Comparison of ENCODE assay signal across 23 cellular contexts in genomic region chr10:28125701-28126100, GRCh38.
A peak's percentile ranks its signal among the peaks of the same experiment; 100 is the strongest.
DNase-seq lines count a peak whose midpoint lies in the region; FAIRE-seq and TF ChIP-seq lines count a peak whose summit lies in the region.
"Had no signal": no experiment of that assay in that cellular context is flagged by ENCODE, and none has a peak within 500 bp of the region (broad histone marks: within the 10 kb centered on the region; RNA-seq: fewer than 3 reads in every experiment).

No MANE protein-coding gene starts in this region.

- H3K9me3 Mint-ChIP-seq in endothelial cell (ENCODE audit: unreplicated experiment): peaks cover 8% of the 10 kb centered on the region
- H3K9me3 Mint-ChIP-seq: activated T-helper 1 cell treated with anti-CD3 and anti-CD28 coated beads, Interleukin-12 subunit alpha, Interleukin-12 subunit beta, Interleukin-2, Interleukin-4 antibody, amounts not matched to agents 30 ng/mL and 10 ng/mL and 1 ng/mL, durations not matched to agents 14 hours and 24 hours and 36 hours; T-helper 2 cell treated with Interferon-gamma antibody and Interleukin-4, amounts not matched to agents 5 μg/mL and 100 μg/mL, for 36 hours had no signal

- FAIRE-seq in H54 (lab: Jason Lieb, UNC): peak; percentile 81
- FAIRE-seq: K562 had no signal

- peaks cover 12% of the 10 kb centered on the region for H3K36me3 Mint-ChIP-seq in endothelial cell (ENCODE audit: low read depth, unreplicated experiment)

- DNase-seq in A172 (ENCODE audit: low spot score) (peak; percentile 64), H54 (ENCODE audit: insufficient read length, low spot score) (no peak), astrocyte of the spinal cord (ENCODE audit: low read depth, low spot score) (peak; percentile 80), foreskin fibroblast (peak; percentile 38 to 56), ureter (ENCODE audit: low spot score) (no peak), endothelial cell (ENCODE audit: low spot score) (no peak), G401 (ENCODE audit: low spot score) (no peak), erythroblast (lab: John Stamatoyannopoulos, UW) (no peak)
- DNase-seq: 8988T; activated CD8-positive, alpha-beta memory T cell treated with anti-CD3 and anti-CD28 coated beads for 24 hours; activated naive CD8-positive, alpha-beta T cell treated with anti-CD3 and anti-CD28 coated beads, Interleukin-2, amount 10 ng/mL, durations not matched to agents 7 days and 5 days; CD8-positive, alpha-beta memory T cell; hippocampal formation; NCI-H1048; NCI-H2081 treated with DMSO at 0.1 percent for 48 hours; NCI-H526; stimulated activated naive CD4-positive, alpha-beta T cell treated with Interleukin-2 at 50 U/mL for 16 hours had no signal

- no peak overlapping the region for H3K27ac Mint-ChIP-seq in endothelial cell (ENCODE audit: unreplicated experiment)
- H3K27ac Mint-ChIP-seq: activated naive CD8-positive, alpha-beta T cell treated with anti-CD3 and anti-CD28 coated beads, Interleukin-2, amount 10 ng/mL, durations not matched to agents 7 days and 5 days; activated T-helper 1 cell treated with anti-CD3 and anti-CD28 coated beads, Interleukin-12 subunit alpha, Interleukin-12 subunit beta, Interleukin-2, Interleukin-4 antibody, amounts not matched to agents 30 ng/mL and 10 ng/mL and 1 ng/mL, durations not matched to agents 14 hours and 24 hours and 36 hours; CD8-positive, alpha-beta memory T cell; mesothelial cell of epicardium; T-helper 2 cell treated with Interferon-gamma antibody and Interleukin-4, amounts not matched to agents 5 μg/mL and 100 μg/mL, for 36 hours; type B pancreatic cell had no signal

- H3K4me3 Mint-ChIP-seq in endothelial cell (ENCODE audit: unreplicated experiment): no peak overlapping the region
- H3K4me3 Mint-ChIP-seq: activated naive CD8-positive, alpha-beta T cell treated with anti-CD3 and anti-CD28 coated beads, Interleukin-2, amount 10 ng/mL, durations not matched to agents 7 days and 5 days; activated T-helper 1 cell treated with anti-CD3 and anti-CD28 coated beads, Interleukin-12 subunit alpha, Interleukin-12 subunit beta, Interleukin-2, Interleukin-4 antibody, amounts not matched to agents 30 ng/mL and 10 ng/mL and 1 ng/mL, durations not matched to agents 14 hours and 24 hours and 36 hours; CD8-positive, alpha-beta memory T cell; mesothelial cell of epicardium; neural crest cell; T-helper 2 cell treated with Interferon-gamma antibody and Interleukin-4, amounts not matched to agents 5 μg/mL and 100 μg/mL, for 36 hours; type B pancreatic cell had no signal

- H3K4me3 ChIP-seq in astrocyte of the spinal cord (ENCODE audit: low read depth, low read length) (no peak overlapping the region), foreskin fibroblast (ENCODE audit: low read depth in 1 of 2, low read length in 2 of 2) (no peak overlapping the region)
- H3K4me3 ChIP-seq: K562 had no signal

- TF ChIP-seq CTCF in astrocyte of the spinal cord (IDR thresholded peaks at IDR 0.05; ENCODE audit: low read depth, low read length) (no peak), foreskin fibroblast (IDR thresholded peaks at IDR 0.05; ENCODE audit: low read depth, low read length) (no peak), endothelial cell (IDR thresholded peaks at IDR 0.05; ENCODE audit: unreplicated experiment) (no peak)

- peaks cover 3% of the 10 kb centered on the region for H3K4me1 Mint-ChIP-seq in endothelial cell (ENCODE audit: unreplicated experiment)
- H3K4me1 Mint-ChIP-seq: neural crest cell had no signal

- TF ChIP-seq POLR2A in H54 (IDR thresholded peaks at IDR 0.05; ENCODE audit: low read depth, low read length) (no peak), erythroblast (IDR thresholded peaks at IDR 0.05; ENCODE audit: low read length) (no peak)

- H3K27me3 Mint-ChIP-seq in endothelial cell (ENCODE audit: unreplicated experiment): no peaks in the 10 kb centered on the region
- H3K27me3 Mint-ChIP-seq: activated naive CD8-positive, alpha-beta T cell treated with anti-CD3 and anti-CD28 coated beads, Interleukin-2, amount 10 ng/mL, durations not matched to agents 7 days and 5 days; type B pancreatic cell had no signal

- in situ Hi-C loops in astrocyte of the spinal cord (cut with HindIII; ENCODE audit: low sequenced_read_pairs): no loop called here
- in situ Hi-C loops in G401 (cut with HindIII; ENCODE audit: low sequenced_read_pairs): no loop called here

Comparison
In these comparisons a context has a peak if more than half of its experiments do, and no peak if none do; other contexts are left out.
1. DNase-seq: peak in A172 (single experiment), astrocyte of the spinal cord (single experiment) and foreskin fibroblast (2 of 2); none in H54 (single experiment), ureter (single experiment), endothelial cell (single experiment), G401 (single experiment) and erythroblast (0 of 2).